ENCODE assay signal across 21 cellular contexts in the genomic region with DNA sequence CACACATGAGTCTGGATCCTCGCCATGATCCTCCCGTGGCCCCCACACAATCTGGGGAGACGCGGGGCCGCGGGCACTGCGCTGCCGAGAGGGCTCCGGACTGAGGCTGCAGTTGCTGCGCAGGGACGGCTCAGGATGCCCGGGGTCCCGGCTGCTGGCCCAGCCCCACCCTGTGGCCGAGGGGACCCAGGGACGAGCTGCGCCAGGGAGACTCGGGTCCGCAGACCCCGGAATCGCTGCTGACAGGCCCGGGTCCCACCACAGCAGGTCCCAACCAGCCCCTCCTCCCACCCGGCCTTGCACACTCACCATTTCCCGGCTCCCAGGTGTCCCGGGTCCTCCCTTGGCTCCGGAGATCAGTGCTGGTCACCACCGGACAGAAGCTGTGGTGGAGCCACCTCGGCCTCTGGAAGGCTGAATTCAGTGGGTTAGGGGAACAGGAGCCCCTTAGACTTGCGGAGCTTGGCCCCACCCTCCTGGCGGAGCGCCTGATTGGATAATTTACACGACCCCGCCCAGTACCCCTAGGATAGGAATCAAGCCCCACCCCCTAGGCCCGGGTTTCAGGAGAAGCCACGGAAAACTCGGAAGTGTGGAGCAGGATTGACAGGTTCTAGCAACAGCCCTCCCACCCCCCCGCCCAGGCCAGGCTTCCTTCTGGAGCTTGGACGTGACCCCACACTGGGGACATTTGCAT. TPM values are rescaled to one million over a fixed set of nuclear protein-coding genes. Genes with fewer than 3 reads are reported as not detected.
A peak's percentile ranks its signal among the peaks of the same experiment; 100 is the strongest.
DNase-seq lines count a peak whose midpoint lies in the region; ATAC-seq, FAIRE-seq and TF ChIP-seq lines count a peak whose summit lies in the region.
"Had no signal": no experiment of that assay in that cellular context is flagged by ENCODE, and none has a peak within 500 bp of the region (broad histone marks: within the 10 kb centered on the region; RNA-seq: fewer than 3 reads in every experiment).

No MANE protein-coding gene starts in this region.

- H3K79me2 ChIP-seq in GM23338 (replicated peaks; ENCODE audit: insufficient read depth) = no peaks in the 10 kb centered on the region
- H3K79me2 ChIP-seq in K562 (ENCODE audit: control insufficient read depth, insufficient read depth, low read length) = no peaks in the 10 kb centered on the region

- no peaks in the 10 kb centered on the region for H4K20me1 ChIP-seq in GM23338 (replicated peaks; ENCODE audit: insufficient read depth)
- H4K20me1 ChIP-seq in K562 (replicated peaks; ENCODE audit: control insufficient read depth, insufficient read depth, low read length) = no peaks in the 10 kb centered on the region

- H3K27me3 ChIP-seq in GM23338 (ENCODE audit: insufficient read depth) (no peaks in the 10 kb centered on the region), K562 (ENCODE audit: control insufficient read depth in 2 of 2, insufficient read depth in 2 of 2, low read length in 2 of 2) (peaks cover 7 to 11% of the 10 kb centered on the region in 2 experiments; a peak in 3 of 5 replicates), testis (no peaks in the 10 kb centered on the region)

- no peaks in the 10 kb centered on the region for H3K4me1 Mint-ChIP-seq in GM23338
- H3K4me1 Mint-ChIP-seq: B cell; CD4-positive, CD25-positive, alpha-beta regulatory T cell; CD8-positive, alpha-beta memory T cell had no signal

- peak; percentile 26 for DNase-seq in GM23338 (ENCODE audit: low spot score)
- DNase-seq in K562 (ENCODE audit: extremely low read depth in 1 of 4, low spot score in 3 of 4) = peak in 3 of 4 experiments; percentile 14 to 27 (median 26)
- peak; percentile 15 for DNase-seq in iPS-NIHi7 (ENCODE audit: extremely low spot score)
- peak; percentile 66 for DNase-seq in testis
- no peak for DNase-seq in NCI-H1417 (lab: John Stamatoyannopoulos, UW)
- no peak for DNase-seq in activated CD4-positive, CD25-positive, alpha-beta regulatory T cell treated with anti-CD3 and anti-CD28 coated beads, Interleukin-2, amount 50 U/mL, for 72 hours
- no peak for DNase-seq in activated CD4-positive, alpha-beta T cell treated with anti-CD3 and anti-CD28 coated beads, Interleukin-2, amount 50 U/mL, for 4 hours
- DNase-seq: C1 segment of cervical spinal cord; Caco-2; CD4-positive, CD25-positive, alpha-beta regulatory T cell; GOT3; H9; IMR-90; KBM-7 had no signal

- no peaks in the 10 kb centered on the region for H3F3A ChIP-seq in GM23338 (replicated peaks; ENCODE audit: low read depth)

- TF ChIP-seq EP300 in K562 (IDR thresholded peaks at IDR 0.05; ENCODE audit: low read length) = no peak

- H3K4me2 ChIP-seq in GM23338 (no peak overlapping the region), K562 (ENCODE audit: insufficient read depth, low read length) (no peak overlapping the region)

- H2AFZ ChIP-seq in GM23338 (no peak overlapping the region), K562 (ENCODE audit: low read depth, low read length) (no peak overlapping the region)

- peaks cover 92% of the 10 kb centered on the region for H3K9me3 Mint-ChIP-seq in GM23338

- 12% methylated on average over 30 of the region's 37 CpGs for WGBS in K562 (ENCODE audit: insufficient coverage, low coverage, missing lambda C conversion rate)
- 69 to 70% methylated on average over 8 to 37 of the region's 37 CpGs for WGBS in testis, 2 donors

- intact Hi-C loops in K562 (cut with micrococcal nuclease) = no loop called here
- intact Hi-C loops in testis (cut with DNase I; ENCODE audit: low total_unique reads) = no loop called here

- H3K9me3 ChIP-seq in K562 (replicated peaks; ENCODE audit: control insufficient read depth, insufficient read depth, low read depth, low read length) (no peaks in the 10 kb centered on the region), testis (no peaks in the 10 kb centered on the region)

- POLR2A ChIA-PET in K562 (lab: Yijun Ruan, JAX) = interaction anchor here (0.6 kb wide), 1 partner anchor 75 kb away, joined by 3 read pairs; a partner anchor contains a TSS

- H3K36me3 ChIP-seq in GM23338 (ENCODE audit: insufficient read depth) (no peaks in the 10 kb centered on the region), K562 (ENCODE audit: control insufficient read depth, insufficient read depth, low read length) (no peaks in the 10 kb centered on the region), testis (ENCODE audit: low read depth, missing control alignments) (no peaks in the 10 kb centered on the region)

- H3K4me1 ChIP-seq in GM23338 (ENCODE audit: insufficient read depth) (peaks cover 5% of the 10 kb centered on the region; the same call in 1 of the 2 replicates), K562 (replicated peaks in 1 of 2; ENCODE audit: control insufficient read depth in 2 of 2, insufficient read depth in 2 of 2, low read length in 2 of 2) (peaks cover 0 to 7% of the 10 kb centered on the region in 2 experiments; a peak in 2 of 5 replicates), testis (no peaks in the 10 kb centered on the region)
- H3K4me1 ChIP-seq: Caco-2 had no signal

- BruUV-seq in K562 (replicated peaks; lab: Mats Ljungman, UMichigan) = no TSS peak

- peaks cover 49% of the 10 kb centered on the region for H3K36me3 Mint-ChIP-seq in GM23338 (ENCODE audit: low read depth)

- no peak for TF ChIP-seq POLR2A in K562 (conservative IDR thresholded peaks at IDR 0.05)
- no peak for TF ChIP-seq POLR2A in testis (IDR thresholded peaks at IDR 0.05)

- no peaks in the 10 kb centered on the region for H3K27me3 Mint-ChIP-seq in GM23338 (ENCODE audit: insufficient read depth, low read depth, poor library complexity)
- H3K27me3 Mint-ChIP-seq: B cell; CD4-positive, CD25-positive, alpha-beta regulatory T cell; CD8-positive, alpha-beta memory T cell had no signal

- H3K27ac Mint-ChIP-seq in GM23338 = no peak overlapping the region
- H3K27ac Mint-ChIP-seq: B cell; CD4-positive, CD25-positive, alpha-beta regulatory T cell; CD8-positive, alpha-beta memory T cell; H9 had no signal

- CTCF ChIA-PET in K562 (lab: Yijun Ruan, JAX; ENCODE audit: low intra/inter-chr PET ratio) = no interaction called here

- in situ Hi-C loops in K562 (cut with MboI) = no loop called here

- no peaks in the 10 kb centered on the region for H3K9me2 ChIP-seq in GM23338 (ENCODE audit: insufficient read depth)

- ATAC-seq in GM23338 (no peak), K562 (no peak)

- TF ChIP-seq RAD21 in K562 (CRISPR knock-in tag; conservative IDR thresholded peaks at IDR 0.05 in 1 of 2, IDR thresholded peaks at IDR 0.05 in 1 of 2) = no peak

- no peak overlapping the region; a peak in 1 of 4 replicates for H3K9ac ChIP-seq in K562 (ENCODE audit: insufficient read depth in 1 of 2, low read depth in 2 of 2, low read length in 2 of 2)

- TF ChIP-seq CTCF in GM23338 (conservative IDR thresholded peaks at IDR 0.05; ENCODE audit: low read depth in 2 of 2) (no peak), K562 (IDR thresholded peaks at IDR 0.05 in 2 of 3, conservative IDR thresholded peaks at IDR 0.05 in 1 of 3; ENCODE audit: insufficient read depth in 2 of 3, low read depth in 1 of 3, low read length in 3 of 3) (no peak), testis (IDR thresholded peaks at IDR 0.05) (no peak)

- no peaks in the 10 kb centered on the region for H3K9me1 ChIP-seq in K562 (ENCODE audit: control insufficient read depth, insufficient read depth, low read length)

- no peak overlapping the region for H3K4me3 ChIP-seq in GM23338
- no peak overlapping the region for H3K4me3 ChIP-seq in K562
- peak overlapping the region; percentile 22 to 36 for H3K4me3 ChIP-seq in testis

- H3K4me3 Mint-ChIP-seq in GM23338 = no peak overlapping the region
- H3K4me3 Mint-ChIP-seq: B cell; CD4-positive, CD25-positive, alpha-beta regulatory T cell; CD8-positive, alpha-beta memory T cell; H9 had no signal

- H3K27ac ChIP-seq in GM23338 (ENCODE audit: low read depth) (no peak overlapping the region), K562 (ENCODE audit: extremely low read depth, low read depth, low read length) (no peak overlapping the region), testis (no peak overlapping the region)
- H3K27ac ChIP-seq: HL-60 had no signal

- FAIRE-seq in K562 (lab: Jason Lieb, UNC) = no peak
- FAIRE-seq: D721Med, G401.6, GM12891, HTR-8/SVneo had no signal

TF ChIP-seq in GM23338, 12 proteins besides CTCF, POLR2A, EP300 and RAD21 (continues in another document):
- TF ChIP-seq POLR2AphosphoS5 (IDR thresholded peaks at IDR 0.05; ENCODE audit: low read depth) = no peak

TF ChIP-seq in K562, 482 proteins besides CTCF, POLR2A, EP300 and RAD21 (continues in another document):
- TF ChIP-seq, protein P1, sequence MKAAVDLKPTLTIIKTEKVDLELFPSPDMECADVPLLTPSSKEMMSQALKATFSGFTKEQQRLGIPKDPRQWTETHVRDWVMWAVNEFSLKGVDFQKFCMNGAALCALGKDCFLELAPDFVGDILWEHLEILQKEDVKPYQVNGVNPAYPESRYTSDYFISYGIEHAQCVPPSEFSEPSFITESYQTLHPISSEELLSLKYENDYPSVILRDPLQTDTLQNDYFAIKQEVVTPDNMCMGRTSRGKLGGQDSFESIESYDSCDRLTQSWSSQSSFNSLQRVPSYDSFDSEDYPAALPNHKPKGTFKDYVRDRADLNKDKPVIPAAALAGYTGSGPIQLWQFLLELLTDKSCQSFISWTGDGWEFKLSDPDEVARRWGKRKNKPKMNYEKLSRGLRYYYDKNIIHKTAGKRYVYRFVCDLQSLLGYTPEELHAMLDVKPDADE (conservative IDR thresholded peaks at IDR 0.05; ENCODE audit: control insufficient read depth, low read depth, low read length) = no peak

RNA-seq across cellular contexts. Expression of a gene that starts 57.4 kb away (rescaled TPM):
- total RNA-seq in GM23338 (2014; rRNA removed; shearing (Covaris generic)) = 3.8 and 4.1 TPM in 2 replicates
- polyA plus RNA-seq in GM23338 (2016; fragmentation: Nextera tagmentation; extraction: Ambion mirVana) (3.4 and 4.3 TPM in 2 replicates), K562 (2011; rRNA removed) (2.7 and 4.4 TPM in 2 replicates), K562 (2014; fragmentation: Illumina TruSeq; extraction: Trizol) (5.3 and 5.5 TPM in 2 replicates), K562 (2014; fragmentation: Nextera tagmentation; extraction: Ambion mirVana) (1 to 10 TPM; 2.7 to 5.7 TPM), K562 (2014; rRNA removed) (3.9 and 4.4 TPM in 2 replicates), testis (ENCODE audit: insufficient read depth, low read depth, low replicate concordance) (18.9 TPM)
- 5.5 and 19.4 TPM in 2 replicates for total RNA-seq in K562 (2011; cell fraction: chromatin; rRNA removed; ENCODE audit: low replicate concordance)
- total RNA-seq in K562 (2011; cell fraction: nucleolus; rRNA removed) = 3.3 and 4.5 TPM in 2 replicates
- 7.4 and 7.6 TPM in 2 replicates for total RNA-seq in K562 (2011; cell fraction: nucleoplasm; rRNA removed)
- total RNA-seq in K562 (2014; rRNA removed) (2.6 and 3.2 TPM in 2 replicates), K562 (2014; rRNA removed; fragmentation: Illumina TruSeq; extraction: Trizol) (8.3 TPM in 2 replicates), K562 (2015; rRNA removed; fragmentation: Illumina TruSeq; extraction: Trizol) (7.7 and 8.2 TPM in 2 replicates), K562 (2021) (3.2 and 3.9 TPM in 2 replicates), testis (10 to 100 TPM; 22.4 to 30.2 TPM)
- 0.54 and 1.2 TPM in 2 replicates for polyA plus RNA-seq in K562 (2011; cell fraction: cytosol; rRNA removed)
- 2.3 and 2.4 TPM in 2 replicates for polyA plus RNA-seq in K562 (2011; cell fraction: nucleus; rRNA removed)
- 4.7 and 6.8 TPM in 2 replicates for polyA plus RNA-seq in K562 (2012)
- polyA minus RNA-seq in K562 (2011; rRNA and poly(A)+ RNA removed) = 3.5 and 4.9 TPM in 2 replicates
- 0.55 and 1.0 TPM in 2 replicates for polyA minus RNA-seq in K562 (2011; cell fraction: cytosol; rRNA and poly(A)+ RNA removed)
- polyA minus RNA-seq in K562 (2011; cell fraction: nucleus; rRNA and poly(A)+ RNA removed) = 0.94 and 3.1 TPM in 2 replicates

Comparison
In these comparisons a context has a peak if more than half of its experiments do, and no peak if none do; other contexts are left out.
1. DNase-seq: peak in GM23338 (single experiment), K562 (3 of 4), iPS-NIHi7 (single experiment) and testis (single experiment); none in NCI-H1417 (0 of 3), activated CD4-positive, CD25-positive, alpha-beta regulatory T cell treated with anti-CD3 and anti-CD28 coated beads, Interleukin-2, amount 50 U/mL, for 72 hours (single experiment) and activated CD4-positive, alpha-beta T cell treated with anti-CD3 and anti-CD28 coated beads, Interleukin-2, amount 50 U/mL, for 4 hours (0 of 2).
2. H3K4me3 ChIP-seq: peak in testis (2 of 2); none in GM23338 (single experiment) and K562 (single experiment).